Comparison of ENCODE assay signal across 15 cellular contexts in the genomic region with DNA sequence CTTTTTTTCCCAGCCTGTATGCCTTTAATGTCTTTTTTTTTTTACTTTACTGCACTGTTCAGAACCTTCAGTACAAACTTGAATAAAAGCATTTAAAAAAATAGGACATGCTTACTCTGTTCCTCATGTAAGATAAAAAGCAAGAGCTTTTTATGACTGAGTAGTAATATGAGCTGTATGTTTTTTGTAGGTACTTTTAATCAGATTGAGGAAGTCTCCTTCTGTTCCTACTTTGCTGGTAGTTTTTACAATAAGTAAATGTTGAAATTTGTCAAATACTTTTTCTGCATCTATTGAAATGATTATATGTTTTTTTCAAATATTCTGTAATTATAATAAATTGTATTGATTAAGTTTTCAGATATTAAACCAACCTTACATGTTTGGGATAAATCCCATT.
A peak's percentile ranks its signal among the peaks of the same experiment; 100 is the strongest.
DNase-seq lines count a peak whose midpoint lies in the region; ATAC-seq and TF ChIP-seq lines count a peak whose summit lies in the region.
"Had no signal": no experiment of that assay in that cellular context is flagged by ENCODE, and none has a peak within 500 bp of the region (broad histone marks: within the 10 kb centered on the region; RNA-seq: fewer than 3 reads in every experiment).

No MANE protein-coding gene starts in this region.

- no peak for TF ChIP-seq CTCF in OCI-LY3 (IDR thresholded peaks at IDR 0.05; ENCODE audit: low read depth, low read length)

- no peaks in the 10 kb centered on the region for H3K27me3 Mint-ChIP-seq in activated CD4-positive, alpha-beta T cell treated with anti-CD3 and anti-CD28 coated beads for 36 hours
- H3K27me3 Mint-ChIP-seq in activated CD4-positive, alpha-beta T cell treated with anti-CD3 and anti-CD28 coated beads, Interleukin-2, amount 10 ng/mL, durations not matched to agents 24 days and 14 days: no peaks in the 10 kb centered on the region
- no peaks in the 10 kb centered on the region for H3K27me3 Mint-ChIP-seq in stimulated activated naive B cell treated with anti-CD40 and anti-IgM and Interleukin-4, amounts not matched to agents 10 μg/mL and 1 μg/mL and 100 μg/mL, for 72 hours

- H3K4me2 ChIP-seq in OCI-LY3 (ENCODE audit: low read length): peak overlapping the region; percentile 14; the same call in 1 of the 2 replicates

- no peak for ATAC-seq in activated CD4-positive, alpha-beta T cell treated with anti-CD3 and anti-CD28 coated beads for 36 hours
- peak; percentile 20 for ATAC-seq in left colon
- peak; percentile 38 to 51 for ATAC-seq in stimulated activated naive B cell treated with anti-CD40 and anti-IgM and Interleukin-4, amounts not matched to agents 10 μg/mL and 1 μg/mL and 100 μg/mL, for 72 hours (replicated peaks)

- no peaks in the 10 kb centered on the region for H3K9me3 ChIP-seq in OCI-LY3 (ENCODE audit: insufficient read depth, low read length)
- H3K9me3 ChIP-seq: BLaER1, Caco-2, SJSA1 had no signal

- H3K79me2 ChIP-seq in OCI-LY3 (ENCODE audit: low read length): no peaks in the 10 kb centered on the region

- CTCF ChIA-PET in activated CD4-positive, alpha-beta T cell treated with anti-CD3 and anti-CD28 coated beads for 36 hours (lab: Charles Lee): interaction anchor here (0.6 to 2.0 kb wide), 5 partner anchors 9 to 320 kb away, joined by 3 to 6 read pairs (median 3); no protein-coding TSS in a partner anchor

- peaks cover 22% of the 10 kb centered on the region for H3K4me1 ChIP-seq in OCI-LY3 (ENCODE audit: low read length)
- H3K4me1 ChIP-seq: SJSA1 had no signal

- no peak overlapping the region for H3K9ac ChIP-seq in OCI-LY3 (ENCODE audit: low read length)
- H3K9ac ChIP-seq: BLaER1 had no signal

- peaks cover 1% of the 10 kb centered on the region for H3K36me3 Mint-ChIP-seq in activated CD4-positive, alpha-beta T cell treated with anti-CD3 and anti-CD28 coated beads for 36 hours (ENCODE audit: low read depth)
- H3K36me3 Mint-ChIP-seq in activated CD4-positive, alpha-beta T cell treated with anti-CD3 and anti-CD28 coated beads, Interleukin-2, amount 10 ng/mL, durations not matched to agents 24 days and 14 days (ENCODE audit: low read depth): peaks cover 2% of the 10 kb centered on the region
- peaks cover 0 to 8% of the 10 kb centered on the region in 2 donors for H3K36me3 Mint-ChIP-seq in stimulated activated naive B cell treated with anti-CD40 and anti-IgM and Interleukin-4, amounts not matched to agents 10 μg/mL and 1 μg/mL and 100 μg/mL, for 72 hours

- no peaks in the 10 kb centered on the region for H4K20me1 ChIP-seq in OCI-LY3 (ENCODE audit: insufficient read depth, low read length)

- H3K4me3 Mint-ChIP-seq in activated CD4-positive, alpha-beta T cell treated with anti-CD3 and anti-CD28 coated beads for 36 hours: no peak overlapping the region
- H3K4me3 Mint-ChIP-seq in activated CD4-positive, alpha-beta T cell treated with anti-CD3 and anti-CD28 coated beads, Interleukin-2, amount 10 ng/mL, durations not matched to agents 24 days and 14 days: no peak overlapping the region
- no peak overlapping the region for H3K4me3 Mint-ChIP-seq in stimulated activated naive B cell treated with anti-CD40 and anti-IgM and Interleukin-4, amounts not matched to agents 10 μg/mL and 1 μg/mL and 100 μg/mL, for 72 hours

- no peak overlapping the region for H3K27ac ChIP-seq in OCI-LY3 (ENCODE audit: low read length)
- H3K27ac ChIP-seq: BLaER1, SJSA1 had no signal

- peak overlapping the region; percentile 11 for H3K27ac Mint-ChIP-seq in activated CD4-positive, alpha-beta T cell treated with anti-CD3 and anti-CD28 coated beads for 36 hours
- no peak overlapping the region for H3K27ac Mint-ChIP-seq in activated CD4-positive, alpha-beta T cell treated with anti-CD3 and anti-CD28 coated beads, Interleukin-2, amount 10 ng/mL, durations not matched to agents 24 days and 14 days
- no peak overlapping the region for H3K27ac Mint-ChIP-seq in stimulated activated naive B cell treated with anti-CD40 and anti-IgM and Interleukin-4, amounts not matched to agents 10 μg/mL and 1 μg/mL and 100 μg/mL, for 72 hours

- no peak overlapping the region for H2AFZ ChIP-seq in OCI-LY3 (ENCODE audit: low read depth, low read length)

- H3K36me3 ChIP-seq in OCI-LY3 (replicated peaks; ENCODE audit: low read depth, low read length): no peaks in the 10 kb centered on the region
- H3K36me3 ChIP-seq: SJSA1 had no signal

- no peak for DNase-seq in activated CD4-positive, alpha-beta T cell treated with anti-CD3 and anti-CD28 coated beads for 36 hours
- no peak for DNase-seq in activated CD4-positive, alpha-beta T cell treated with anti-CD3 and anti-CD28 coated beads, Interleukin-2, amount 10 ng/mL, durations not matched to agents 24 days and 14 days
- DNase-seq in left colon (no peak), NCI-H345 treated with DMSO at 0.1 percent for 48 hours (lab: John Stamatoyannopoulos, UW; ENCODE audit: unreplicated experiment) (no peak), medulla oblongata (ENCODE audit: extremely low spot score) (no peak), DMS 273 treated with DMSO at 0.1 percent for 48 hours (lab: John Stamatoyannopoulos, UW) (no peak)
- no peak for DNase-seq in stimulated activated naive B cell treated with anti-CD40 and anti-IgM and Interleukin-4, amounts not matched to agents 10 μg/mL and 1 μg/mL and 100 μg/mL, for 72 hours
- DNase-seq: Caco-2, DMS53, NCI-H1436, NCI-H2029 treated with DMSO at 0.1 percent for 48 hours, NCI-H2227 treated with DMSO at 0.1 percent for 48 hours had no signal

- H3K4me3 ChIP-seq in OCI-LY3 (ENCODE audit: low read length): no peak overlapping the region
- H3K4me3 ChIP-seq: BLaER1, SJSA1 had no signal

- peaks cover 51% of the 10 kb centered on the region for H3K27me3 ChIP-seq in OCI-LY3 (ENCODE audit: low read depth, low read length)
- H3K27me3 ChIP-seq: BLaER1 had no signal

- peaks cover 72% of the 10 kb centered on the region for H3K4me1 Mint-ChIP-seq in activated CD4-positive, alpha-beta T cell treated with anti-CD3 and anti-CD28 coated beads for 36 hours
- H3K4me1 Mint-ChIP-seq in activated CD4-positive, alpha-beta T cell treated with anti-CD3 and anti-CD28 coated beads, Interleukin-2, amount 10 ng/mL, durations not matched to agents 24 days and 14 days: peaks cover 28% of the 10 kb centered on the region
- peaks cover 34 to 65% of the 10 kb centered on the region in 2 donors for H3K4me1 Mint-ChIP-seq in stimulated activated naive B cell treated with anti-CD40 and anti-IgM and Interleukin-4, amounts not matched to agents 10 μg/mL and 1 μg/mL and 100 μg/mL, for 72 hours

- intact Hi-C loops in activated CD4-positive, alpha-beta T cell treated with anti-CD3 and anti-CD28 coated beads for 36 hours (cut with DNase I, micrococcal nuclease): loop anchor here in 1 of 2 experiments (5.0 kb wide), 1 partner anchor 319 kb away; a partner anchor contains a TSS
- intact Hi-C loops in activated CD4-positive, alpha-beta T cell treated with anti-CD3 and anti-CD28 coated beads, Interleukin-2, amount 10 ng/mL, durations not matched to agents 24 days and 14 days (cut with micrococcal nuclease): no loop called here
- intact Hi-C loops in left colon (cut with DNase I, micrococcal nuclease): no loop called here

- POLR2A ChIA-PET in activated CD4-positive, alpha-beta T cell treated with anti-CD3 and anti-CD28 coated beads for 36 hours (lab: Charles Lee): no interaction called here

- H3K9me3 Mint-ChIP-seq in activated CD4-positive, alpha-beta T cell treated with anti-CD3 and anti-CD28 coated beads for 36 hours (ENCODE audit: low read depth): no peaks in the 10 kb centered on the region
- no peaks in the 10 kb centered on the region for H3K9me3 Mint-ChIP-seq in activated CD4-positive, alpha-beta T cell treated with anti-CD3 and anti-CD28 coated beads, Interleukin-2, amount 10 ng/mL, durations not matched to agents 24 days and 14 days
- H3K9me3 Mint-ChIP-seq in stimulated activated naive B cell treated with anti-CD40 and anti-IgM and Interleukin-4, amounts not matched to agents 10 μg/mL and 1 μg/mL and 100 μg/mL, for 72 hours: no peaks in the 10 kb centered on the region
